1 cellular context compared by ENCODE assay signal in genomic region chrX:15475021-15475420, GRCh38.
TF ChIP-seq lines count a peak whose summit lies in the region.

No MANE protein-coding gene starts in this region.

TF ChIP-seq in endothelial cell of umbilical vein, 7 proteins besides CTCF, POLR2A, EP300 and RAD21:
- peak; percentile 28 for TF ChIP-seq FOS (IDR thresholded peaks at IDR 0.05; ENCODE audit: borderline replicate concordance, insufficient read depth, low read length)
- TF ChIP-seq JUN (IDR thresholded peaks at IDR 0.05; ENCODE audit: borderline replicate concordance, insufficient read depth, insufficient read length, low read depth) = no peak
